17 cellular contexts compared by ENCODE assay signal in the genomic region with DNA sequence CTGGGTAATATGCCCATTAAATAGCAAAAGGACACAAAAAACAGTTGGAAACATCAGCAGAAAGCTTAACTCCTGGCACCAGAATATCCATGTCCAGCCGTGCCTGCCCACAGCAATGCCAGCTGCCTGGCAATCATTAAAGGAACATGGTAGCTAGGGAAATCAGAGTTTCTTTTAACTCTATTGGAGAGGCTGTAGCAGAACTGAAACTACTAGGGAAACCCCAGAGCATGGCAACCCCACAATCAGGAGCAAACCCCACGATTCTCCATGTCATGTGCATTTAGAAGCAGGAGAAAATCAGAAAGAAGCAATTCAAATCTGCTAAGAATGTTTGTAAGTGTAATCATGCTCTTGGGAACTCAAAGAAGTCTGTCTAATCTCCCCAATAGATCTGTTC.
DNase-seq lines count a peak whose midpoint lies in the region; ATAC-seq and TF ChIP-seq lines count a peak whose summit lies in the region.
"Had no signal": no experiment of that assay in that cellular context is flagged by ENCODE, and none has a peak within 500 bp of the region (broad histone marks: within the 10 kb centered on the region; RNA-seq: fewer than 3 reads in every experiment).

No MANE protein-coding gene starts in this region.

- no peaks in the 10 kb centered on the region for H3K4me1 Mint-ChIP-seq in osteocyte (ENCODE audit: unreplicated experiment)
- H3K4me1 Mint-ChIP-seq: CD4-positive, CD25-positive, alpha-beta regulatory T cell had no signal

- peaks cover 20% of the 10 kb centered on the region for H3K9me3 Mint-ChIP-seq in osteocyte (ENCODE audit: unreplicated experiment)
- H3K9me3 Mint-ChIP-seq: CD4-positive, CD25-positive, alpha-beta regulatory T cell; CD8-positive, alpha-beta T cell had no signal

- no peaks in the 10 kb centered on the region for H3K79me2 ChIP-seq in OCI-LY3 (ENCODE audit: low read length)

- H3K36me3 Mint-ChIP-seq in osteocyte (ENCODE audit: unreplicated experiment), result no peaks in the 10 kb centered on the region
- H3K36me3 Mint-ChIP-seq: CD4-positive, CD25-positive, alpha-beta regulatory T cell; CD8-positive, alpha-beta T cell had no signal

- H3K4me1 ChIP-seq in OCI-LY3 (ENCODE audit: low read length) (peaks cover 7% of the 10 kb centered on the region), esophagus muscularis mucosa (no peaks in the 10 kb centered on the region)
- H3K4me1 ChIP-seq: Caco-2, HAP-1 had no signal

- ATAC-seq in HG03108 (IDR thresholded peaks at IDR 0.05; ENCODE audit: unreplicated experiment), result no peak
- ATAC-seq: CD8-positive, alpha-beta T cell had no signal

- no peak overlapping the region for H3K4me3 ChIP-seq in OCI-LY3 (ENCODE audit: low read length)
- H3K4me3 ChIP-seq in esophagus muscularis mucosa, result no peak overlapping the region
- H3K4me3 ChIP-seq: HAP-1 had no signal

- no peaks in the 10 kb centered on the region for H3K27me3 Mint-ChIP-seq in osteocyte (ENCODE audit: unreplicated experiment)
- H3K27me3 Mint-ChIP-seq: CD4-positive, CD25-positive, alpha-beta regulatory T cell had no signal

- H3K9me3 ChIP-seq in OCI-LY3 (ENCODE audit: insufficient read depth, low read length) (peaks cover 4% of the 10 kb centered on the region; the same call in 1 of the 2 replicates), esophagus muscularis mucosa (no peaks in the 10 kb centered on the region)
- H3K9me3 ChIP-seq: Caco-2, HAP-1 had no signal

- peak; percentile 86 for DNase-seq in esophagus muscularis mucosa (ENCODE audit: extremely low spot score)
- peak; percentile 25 for DNase-seq in osteocyte (ENCODE audit: extremely low spot score, unreplicated experiment)
- DNase-seq in occipital lobe (lab: John Stamatoyannopoulos, UW), result no peak
- DNase-seq in NCI-H446 (lab: John Stamatoyannopoulos, UW), result no peak
- DNase-seq: C1 segment of cervical spinal cord; Caco-2; CD4-positive, CD25-positive, alpha-beta regulatory T cell; CD8-positive, alpha-beta T cell; DMS 273 treated with DMSO at 0.1 percent for 48 hours; DMS79; EL; GDM1; GOT3; HFFc6 had no signal

- TF ChIP-seq EP300 in esophagus muscularis mucosa (IDR thresholded peaks at IDR 0.05), result no peak

- H3K9ac ChIP-seq in OCI-LY3 (ENCODE audit: low read length), result no peak overlapping the region

- TF ChIP-seq CTCF in OCI-LY3 (IDR thresholded peaks at IDR 0.05; ENCODE audit: low read depth, low read length) (no peak), esophagus muscularis mucosa (IDR thresholded peaks at IDR 0.05) (no peak), osteocyte (IDR thresholded peaks at IDR 0.05) (no peak)

- intact Hi-C loops in esophagus muscularis mucosa (cut with DNase I), result no loop called here

- H3K27me3 ChIP-seq in OCI-LY3 (ENCODE audit: low read depth, low read length) (0 out of 2 replicates have a peak, but pooled peaks cover 11% of the 10 kb centered on the region), esophagus muscularis mucosa (no peaks in the 10 kb centered on the region)

- no peaks in the 10 kb centered on the region for H4K20me1 ChIP-seq in OCI-LY3 (ENCODE audit: insufficient read depth, low read length)

- WGBS in esophagus muscularis mucosa, result 62% methylated on average over 2 of the region's 2 CpGs

- H3K36me3 ChIP-seq in OCI-LY3 (replicated peaks; ENCODE audit: low read depth, low read length), result no peaks in the 10 kb centered on the region
- H3K36me3 ChIP-seq in esophagus muscularis mucosa, result no peaks in the 10 kb centered on the region
- H3K36me3 ChIP-seq: HAP-1 had no signal

- no peak overlapping the region for H3K27ac Mint-ChIP-seq in osteocyte (ENCODE audit: unreplicated experiment)
- H3K27ac Mint-ChIP-seq: CD4-positive, CD25-positive, alpha-beta regulatory T cell; CD8-positive, alpha-beta T cell; HFFc6 had no signal

- peak overlapping the region; percentile 2; the same call in 1 of the 2 replicates for H3K4me2 ChIP-seq in OCI-LY3 (ENCODE audit: low read length)

- H3K27ac ChIP-seq in OCI-LY3 (ENCODE audit: low read length) (no peak overlapping the region), esophagus muscularis mucosa (replicated peaks in 1 of 4) (no peak overlapping the region)

- no peak for TF ChIP-seq POLR2A in esophagus muscularis mucosa (IDR thresholded peaks at IDR 0.05; ENCODE audit: low read depth)

- no peak overlapping the region for H3K4me3 Mint-ChIP-seq in osteocyte (ENCODE audit: unreplicated experiment)
- H3K4me3 Mint-ChIP-seq: CD4-positive, CD25-positive, alpha-beta regulatory T cell; CD8-positive, alpha-beta T cell; HFFc6 had no signal

- no peak overlapping the region for H2AFZ ChIP-seq in OCI-LY3 (ENCODE audit: low read depth, low read length)

Comparison
In these comparisons a context has a peak if more than half of its experiments do, and no peak if none do; other contexts are left out.
1. DNase-seq: peak in esophagus muscularis mucosa (single experiment) and osteocyte (single experiment); none in occipital lobe (single experiment) and NCI-H446 (0 of 2).